ENCODE assay signal across 15 cellular contexts in genomic region chr10:30704016-30704600, GRCh38.
A peak's percentile ranks its signal among the peaks of the same experiment; 100 is the strongest.
DNase-seq lines count a peak whose midpoint lies in the region; ATAC-seq and TF ChIP-seq lines count a peak whose summit lies in the region.
"Had no signal": no experiment of that assay in that cellular context is flagged by ENCODE, and none has a peak within 500 bp of the region (broad histone marks: within the 10 kb centered on the region; RNA-seq: fewer than 3 reads in every experiment).

No MANE protein-coding gene starts in this region.

- H3K9me3 ChIP-seq in Loucy (ENCODE audit: insufficient read depth, low read depth, low read length): no peaks in the 10 kb centered on the region
- H3K9me3 ChIP-seq: breast epithelium, thoracic aorta had no signal

- no peaks in the 10 kb centered on the region for H3K9me3 Mint-ChIP-seq in activated T-cell treated with anti-CD3 and anti-CD28 coated beads, Interleukin-2, amount 50 U/mL, for 72 hours
- H3K9me3 Mint-ChIP-seq in activated naive CD8-positive, alpha-beta T cell treated with anti-CD3 and anti-CD28 coated beads, Interleukin-2, amount 10 ng/mL, durations not matched to agents 7 days and 5 days: no peaks in the 10 kb centered on the region
- H3K9me3 Mint-ChIP-seq in stimulated activated memory B cell treated with anti-CD40 and anti-IgM and Interleukin-4, amounts not matched to agents 10 μg/mL and 1 μg/mL and 100 μg/mL, for 72 hours: no peaks in the 10 kb centered on the region
- H3K9me3 Mint-ChIP-seq in Calu3 (ENCODE audit: low read depth, unreplicated experiment): no peaks in the 10 kb centered on the region
- H3K9me3 Mint-ChIP-seq: endodermal cell had no signal

- H3K9me2 ChIP-seq in Loucy (replicated peaks; ENCODE audit: low read depth, low read length): no peaks in the 10 kb centered on the region

- H3K79me2 ChIP-seq in Loucy (ENCODE audit: insufficient read depth, low read length): peaks cover 23% of the 10 kb centered on the region; the same call in 1 of the 2 replicates

- no peak for DNase-seq in activated T-cell treated with anti-CD3 and anti-CD28 coated beads, Interleukin-2, amount 50 U/mL, for 72 hours
- no peak for DNase-seq in activated T-cell treated with anti-CD3 and anti-CD28 coated beads, Interleukin-2, amount 50 U/mL, for 48 hours
- no peak for DNase-seq in activated naive CD8-positive, alpha-beta T cell treated with anti-CD3 and anti-CD28 coated beads, Interleukin-2, amount 10 ng/mL, durations not matched to agents 7 days and 5 days
- DNase-seq in effector CD8-positive, alpha-beta T cell (lab: John Stamatoyannopoulos, UW): no peak
- DNase-seq in Calu3 (no peak), RWPE1 (ENCODE audit: low spot score) (no peak)
- DNase-seq: endodermal cell, foreskin keratinocyte, mesenchymal stem cell, small intestine had no signal

- peaks cover 15 to 18% of the 10 kb centered on the region in 2 donors for H3K36me3 Mint-ChIP-seq in activated T-cell treated with anti-CD3 and anti-CD28 coated beads, Interleukin-2, amount 50 U/mL, for 72 hours (ENCODE audit: insufficient read depth in 2 of 2)
- H3K36me3 Mint-ChIP-seq in activated naive CD8-positive, alpha-beta T cell treated with anti-CD3 and anti-CD28 coated beads, Interleukin-2, amount 10 ng/mL, durations not matched to agents 7 days and 5 days: peaks cover 2% of the 10 kb centered on the region
- no peaks in the 10 kb centered on the region for H3K36me3 Mint-ChIP-seq in stimulated activated memory B cell treated with anti-CD40 and anti-IgM and Interleukin-4, amounts not matched to agents 10 μg/mL and 1 μg/mL and 100 μg/mL, for 72 hours
- H3K36me3 Mint-ChIP-seq in Calu3 (ENCODE audit: insufficient read depth, unreplicated experiment): peaks cover 7% of the 10 kb centered on the region

- H3K4me1 Mint-ChIP-seq in activated T-cell treated with anti-CD3 and anti-CD28 coated beads, Interleukin-2, amount 50 U/mL, for 72 hours (ENCODE audit: low read depth): peaks cover 61% of the 10 kb centered on the region
- peaks cover 53% of the 10 kb centered on the region for H3K4me1 Mint-ChIP-seq in activated naive CD8-positive, alpha-beta T cell treated with anti-CD3 and anti-CD28 coated beads, Interleukin-2, amount 10 ng/mL, durations not matched to agents 7 days and 5 days
- peaks cover 49% of the 10 kb centered on the region for H3K4me1 Mint-ChIP-seq in stimulated activated memory B cell treated with anti-CD40 and anti-IgM and Interleukin-4, amounts not matched to agents 10 μg/mL and 1 μg/mL and 100 μg/mL, for 72 hours
- peaks cover 40% of the 10 kb centered on the region for H3K4me1 Mint-ChIP-seq in Calu3 (ENCODE audit: low read depth, unreplicated experiment)

- H3K27me3 Mint-ChIP-seq in activated T-cell treated with anti-CD3 and anti-CD28 coated beads, Interleukin-2, amount 50 U/mL, for 72 hours (ENCODE audit: low read depth): no peaks in the 10 kb centered on the region
- H3K27me3 Mint-ChIP-seq in activated naive CD8-positive, alpha-beta T cell treated with anti-CD3 and anti-CD28 coated beads, Interleukin-2, amount 10 ng/mL, durations not matched to agents 7 days and 5 days: no peaks in the 10 kb centered on the region
- H3K27me3 Mint-ChIP-seq in stimulated activated memory B cell treated with anti-CD40 and anti-IgM and Interleukin-4, amounts not matched to agents 10 μg/mL and 1 μg/mL and 100 μg/mL, for 72 hours: no peaks in the 10 kb centered on the region
- H3K27me3 Mint-ChIP-seq in Calu3 (ENCODE audit: unreplicated experiment): no peaks in the 10 kb centered on the region

- peak overlapping the region; percentile 100 for H3K27ac Mint-ChIP-seq in activated T-cell treated with anti-CD3 and anti-CD28 coated beads, Interleukin-2, amount 50 U/mL, for 72 hours
- peak overlapping the region; percentile 98 for H3K27ac Mint-ChIP-seq in activated naive CD8-positive, alpha-beta T cell treated with anti-CD3 and anti-CD28 coated beads, Interleukin-2, amount 10 ng/mL, durations not matched to agents 7 days and 5 days
- peak overlapping the region; percentile 90 for H3K27ac Mint-ChIP-seq in stimulated activated memory B cell treated with anti-CD40 and anti-IgM and Interleukin-4, amounts not matched to agents 10 μg/mL and 1 μg/mL and 100 μg/mL, for 72 hours
- H3K27ac Mint-ChIP-seq in Calu3 (ENCODE audit: unreplicated experiment): no peak overlapping the region
- H3K27ac Mint-ChIP-seq: endodermal cell had no signal

- POLR2A ChIA-PET in activated naive CD8-positive, alpha-beta T cell treated with anti-CD3 and anti-CD28 coated beads, Interleukin-2, amount 10 ng/mL, durations not matched to agents 7 days and 5 days (lab: Charles Lee): interaction anchor here (0.6 to 2.7 kb wide), 4 partner anchors 9 to 290 kb away, joined by 4 to 12 read pairs (median 7); no protein-coding TSS in a partner anchor
- POLR2A ChIA-PET in RWPE1 (lab: Yijun Ruan, JAX; ENCODE audit: low non-redundant PET): no interaction called here

- no peak for TF ChIP-seq CTCF in Loucy (conservative IDR thresholded peaks at IDR 0.05; ENCODE audit: low read length)
- no peak for TF ChIP-seq CTCF in Calu3 (IDR thresholded peaks at IDR 0.05; ENCODE audit: unreplicated experiment)
- TF ChIP-seq CTCF in RWPE1 (conservative IDR thresholded peaks at IDR 0.05; ENCODE audit: low read depth): no peak

- no peaks in the 10 kb centered on the region for H3K27me3 ChIP-seq in Loucy (ENCODE audit: insufficient read depth, low read length, poor library complexity, severe bottlenecking)
- H3K27me3 ChIP-seq: breast epithelium had no signal

- peak overlapping the region; percentile 81 to 98 for H3K4me3 Mint-ChIP-seq in activated T-cell treated with anti-CD3 and anti-CD28 coated beads, Interleukin-2, amount 50 U/mL, for 72 hours
- peak overlapping the region; percentile 92 for H3K4me3 Mint-ChIP-seq in activated naive CD8-positive, alpha-beta T cell treated with anti-CD3 and anti-CD28 coated beads, Interleukin-2, amount 10 ng/mL, durations not matched to agents 7 days and 5 days
- H3K4me3 Mint-ChIP-seq in stimulated activated memory B cell treated with anti-CD40 and anti-IgM and Interleukin-4, amounts not matched to agents 10 μg/mL and 1 μg/mL and 100 μg/mL, for 72 hours: peak overlapping the region; percentile 76
- H3K4me3 Mint-ChIP-seq in Calu3 (ENCODE audit: low read depth, unreplicated experiment): no peak overlapping the region
- H3K4me3 Mint-ChIP-seq: endodermal cell had no signal

- ATAC-seq in activated T-cell treated with anti-CD3 and anti-CD28 coated beads, Interleukin-2, amount 50 U/mL, for 72 hours (replicated peaks in 1 of 2): no peak
- ATAC-seq in activated naive CD8-positive, alpha-beta T cell treated with anti-CD3 and anti-CD28 coated beads, Interleukin-2, amount 10 ng/mL, durations not matched to agents 7 days and 5 days (ENCODE audit: low read depth): no peak
- no peak for ATAC-seq in stimulated activated memory B cell treated with anti-CD40 and anti-IgM and Interleukin-4, amounts not matched to agents 10 μg/mL and 1 μg/mL and 100 μg/mL, for 72 hours
- ATAC-seq: foreskin keratinocyte had no signal

- intact Hi-C loops in Calu3 (cut with micrococcal nuclease; ENCODE audit: unreplicated experiment): no loop called here

- peak overlapping the region; percentile 78 for H3K4me3 ChIP-seq in Loucy (ENCODE audit: low read length, poor library complexity, severe bottlenecking)
- H3K4me3 ChIP-seq: breast epithelium, SK-N-MC, thoracic aorta had no signal

- BruUV-seq in Calu3 (replicated peaks; lab: Mats Ljungman, UMichigan): no TSS peak

- peaks cover 7% of the 10 kb centered on the region; the same call in 1 of the 2 replicates for H3F3A ChIP-seq in Loucy (ENCODE audit: low read depth)

- H3K4me2 ChIP-seq in Loucy (ENCODE audit: low read depth, low read length, poor library complexity, severe bottlenecking): peak overlapping the region; percentile 94

- CTCF ChIA-PET in Calu3 (lab: Charles Lee): no interaction called here
- CTCF ChIA-PET in RWPE1 (lab: Yijun Ruan, JAX): no interaction called here

- peaks cover 60% of the 10 kb centered on the region for H3K4me1 ChIP-seq in Loucy (ENCODE audit: insufficient read depth, low read length, poor library complexity, severe bottlenecking)
- H3K4me1 ChIP-seq: breast epithelium, foreskin keratinocyte had no signal

- H3K27ac ChIP-seq in RWPE1: no peak overlapping the region
- H3K27ac ChIP-seq: breast epithelium, foreskin keratinocyte, SK-N-MC, thoracic aorta had no signal

- H3K9ac ChIP-seq in Loucy (ENCODE audit: low read depth, low read length, poor library complexity, severe bottlenecking): peak overlapping the region; percentile 68

- H3K36me3 ChIP-seq in Loucy (ENCODE audit: insufficient read depth, low read length): no peaks in the 10 kb centered on the region
- H3K36me3 ChIP-seq: breast epithelium, thoracic aorta had no signal

- H2AFZ ChIP-seq in Loucy (ENCODE audit: low read length): no peak overlapping the region

- no peaks in the 10 kb centered on the region for H4K20me1 ChIP-seq in Loucy (ENCODE audit: insufficient read depth, low read length, poor library complexity, severe bottlenecking)
